10 cellular contexts compared by ENCODE assay signal in the genomic region with DNA sequence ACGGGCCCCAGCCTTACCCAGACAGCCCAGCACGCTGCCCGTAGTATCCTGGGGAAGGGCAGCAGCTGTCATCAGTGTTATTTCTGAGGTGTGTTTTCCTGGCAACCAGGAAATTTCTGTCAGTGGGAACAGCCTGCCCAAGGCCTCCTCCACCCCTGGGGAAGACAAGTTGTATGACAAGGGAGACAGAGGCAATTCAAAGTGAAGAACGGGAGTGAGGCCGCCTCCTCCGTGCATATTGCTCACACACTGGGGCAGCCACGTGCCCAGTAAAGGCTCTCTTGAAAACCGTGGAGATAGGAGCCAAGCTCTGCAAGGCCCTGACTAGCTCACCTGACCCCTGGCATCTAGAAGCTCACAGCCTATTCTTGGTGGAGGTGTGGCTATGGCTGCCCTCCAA. TPM values are rescaled to one million over a fixed set of nuclear protein-coding genes. Genes with fewer than 3 reads are reported as not detected.
DNase-seq lines count a peak whose midpoint lies in the region; ATAC-seq, FAIRE-seq and TF ChIP-seq lines count a peak whose summit lies in the region.
"Had no signal": no experiment of that assay in that cellular context is flagged by ENCODE, and none has a peak within 500 bp of the region (broad histone marks: within the 10 kb centered on the region; RNA-seq: fewer than 3 reads in every experiment).

No MANE protein-coding gene starts in this region.

- peak overlapping the region; percentile 80 to 94 (median 90) for H3K27ac Mint-ChIP-seq in naive thymus-derived CD8-positive, alpha-beta T cell

- CTCF ChIA-PET in A549 (lab: Yijun Ruan, JAX), result interaction anchor here (0.9 to 3.4 kb wide), 12 partner anchors 8 to 180 kb away, joined by 3 to 22 read pairs (median 5); no protein-coding TSS in a partner anchor

- peaks cover 77% of the 10 kb centered on the region for H3K4me1 ChIP-seq in A549
- peaks cover 55% of the 10 kb centered on the region for H3K4me1 ChIP-seq in SJCRH30
- H3K4me1 ChIP-seq in esophagus squamous epithelium, result peaks cover 50 to 71% (median 53%) of the 10 kb centered on the region in 3 donors

- H3K4me3 ChIP-seq in A549 (no peak overlapping the region), SJCRH30 (no peak overlapping the region; the same call in 1 of the 2 replicates), esophagus squamous epithelium (peak overlapping the region in 1 of 4 donors; percentile 27)
- H3K4me3 ChIP-seq: ovary had no signal

- H3K27me3 Mint-ChIP-seq in naive thymus-derived CD8-positive, alpha-beta T cell, result no peaks in the 10 kb centered on the region
- H3K27me3 Mint-ChIP-seq: CD4-positive, alpha-beta memory T cell had no signal

- TF ChIP-seq RAD21 in A549 (conservative IDR thresholded peaks at IDR 0.05 in 1 of 2, IDR thresholded peaks at IDR 0.05 in 1 of 2), result no peak

- TF ChIP-seq CTCF in A549 (IDR thresholded peaks at IDR 0.05) (no peak), esophagus squamous epithelium (IDR thresholded peaks at IDR 0.05) (no peak)

- no peak for FAIRE-seq in A549 (lab: Jason Lieb, UNC)

- TF ChIP-seq EP300 in A549 (IDR thresholded peaks at IDR 0.05), result no peak

- no peak for TF ChIP-seq POLR2A in A549 (IDR thresholded peaks at IDR 0.05; ENCODE audit: low read length)
- TF ChIP-seq POLR2A in esophagus squamous epithelium (IDR thresholded peaks at IDR 0.05), result peak in 1 of 4 donors; percentile 13

- no peaks in the 10 kb centered on the region for H3K9me3 Mint-ChIP-seq in naive thymus-derived CD8-positive, alpha-beta T cell

- peak overlapping the region; percentile 83 for H3K4me2 ChIP-seq in A549

- intact Hi-C loops in esophagus squamous epithelium (cut with DNase I), result no loop called here

- H3K4me1 Mint-ChIP-seq in naive thymus-derived CD8-positive, alpha-beta T cell, result peaks cover 34 to 67% (median 58%) of the 10 kb centered on the region in 4 donors

- H3K27ac ChIP-seq in A549 (peak overlapping the region; percentile 87 to 97), SJCRH30 (peak overlapping the region; percentile 67), esophagus squamous epithelium (peak overlapping the region; percentile 85 to 92 (median 88))

- H3K27me3 ChIP-seq in SJCRH30, result no peaks in the 10 kb centered on the region
- H3K27me3 ChIP-seq in esophagus squamous epithelium, result no peaks in the 10 kb centered on the region
- H3K27me3 ChIP-seq: ovary had no signal

- H3K36me3 ChIP-seq in SJCRH30 (no peaks in the 10 kb centered on the region), esophagus squamous epithelium (no peaks in the 10 kb centered on the region)
- H3K36me3 ChIP-seq: ovary had no signal

- no peaks in the 10 kb centered on the region for H3K9me3 ChIP-seq in A549
- no peaks in the 10 kb centered on the region for H3K9me3 ChIP-seq in SJCRH30 (replicated peaks)
- no peaks in the 10 kb centered on the region for H3K9me3 ChIP-seq in esophagus squamous epithelium
- H3K9me3 ChIP-seq: ovary had no signal

- DNase-seq in A549 (ENCODE audit: low read depth in 1 of 2, low spot score in 1 of 2) (peak in 1 of 2 experiments; percentile 42), SJCRH30 (peak; percentile 84 to 89), esophagus squamous epithelium (lab: John Stamatoyannopoulos, UW) (no peak)
- DNase-seq in naive thymus-derived CD8-positive, alpha-beta T cell, result no peak
- no peak for DNase-seq in effector CD8-positive, alpha-beta T cell (lab: John Stamatoyannopoulos, UW)
- DNase-seq: CD4-positive, alpha-beta memory T cell had no signal

- peak; percentile 36 to 42 for ATAC-seq in A549
- ATAC-seq in naive thymus-derived CD8-positive, alpha-beta T cell, result no peak
- ATAC-seq in GM21381 (IDR thresholded peaks at IDR 0.05; ENCODE audit: unreplicated experiment), result no peak
- ATAC-seq in GM18502 (IDR thresholded peaks at IDR 0.05; ENCODE audit: poor library complexity, unreplicated experiment), result no peak
- no peak for ATAC-seq in GM21526 (IDR thresholded peaks at IDR 0.05; ENCODE audit: low FRiP score, unreplicated experiment)

- H3K4me3 Mint-ChIP-seq in naive thymus-derived CD8-positive, alpha-beta T cell, result peak overlapping the region in 9 of 10 donors; percentile 1 to 74 (median 62)

- WGBS in A549 (ENCODE audit: missing lambda C conversion rate), result 23% methylated on average over 8 of the region's 8 CpGs
- 17 to 21% methylated on average over 1 to 5 of the region's 8 CpGs for WGBS in esophagus squamous epithelium, 2 donors

- POLR2A ChIA-PET in A549 (lab: Yijun Ruan, JAX), result no interaction called here
- POLR2A ChIA-PET in naive thymus-derived CD8-positive, alpha-beta T cell (lab: Charles Lee), result interaction anchor here (0.9 to 4.3 kb wide), 5 partner anchors 10 to 97 kb away, joined by 3 to 52 read pairs (median 3); no protein-coding TSS in a partner anchor

- peaks cover 0 to 7% (median 0%) of the 10 kb centered on the region in 3 donors for H3K36me3 Mint-ChIP-seq in naive thymus-derived CD8-positive, alpha-beta T cell
- H3K36me3 Mint-ChIP-seq: CD4-positive, alpha-beta memory T cell had no signal

TF ChIP-seq in A549, 52 proteins besides CTCF, POLR2A, EP300 and RAD21:
- TF ChIP-seq, protein P1, sequence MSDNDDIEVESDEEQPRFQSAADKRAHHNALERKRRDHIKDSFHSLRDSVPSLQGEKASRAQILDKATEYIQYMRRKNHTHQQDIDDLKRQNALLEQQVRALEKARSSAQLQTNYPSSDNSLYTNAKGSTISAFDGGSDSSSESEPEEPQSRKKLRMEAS (IDR thresholded peaks at IDR 0.05), result peak; percentile 87
- TF ChIP-seq CBX2 (IDR thresholded peaks at IDR 0.05; ENCODE audit: borderline replicate concordance, low read depth) (no peak), FOSB (CRISPR knock-in tag; IDR thresholded peaks at IDR 0.05) (no peak), TFCP2L1 (CRISPR knock-in tag; IDR thresholded peaks at IDR 0.05) (no peak)
- TF ChIP-seq, protein P2, sequence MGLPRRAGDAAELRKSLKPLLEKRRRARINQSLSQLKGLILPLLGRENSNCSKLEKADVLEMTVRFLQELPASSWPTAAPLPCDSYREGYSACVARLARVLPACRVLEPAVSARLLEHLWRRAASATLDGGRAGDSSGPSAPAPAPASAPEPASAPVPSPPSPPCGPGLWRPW (IDR thresholded peaks at IDR 0.05), result no peak
- TF ChIP-seq, protein P3, sequence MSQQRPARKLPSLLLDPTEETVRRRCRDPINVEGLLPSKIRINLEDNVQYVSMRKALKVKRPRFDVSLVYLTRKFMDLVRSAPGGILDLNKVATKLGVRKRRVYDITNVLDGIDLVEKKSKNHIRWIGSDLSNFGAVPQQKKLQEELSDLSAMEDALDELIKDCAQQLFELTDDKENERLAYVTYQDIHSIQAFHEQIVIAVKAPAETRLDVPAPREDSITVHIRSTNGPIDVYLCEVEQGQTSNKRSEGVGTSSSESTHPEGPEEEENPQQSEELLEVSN (IDR thresholded peaks at IDR 0.05; ENCODE audit: borderline replicate concordance, low read depth), result peak; percentile 44; the same call in 1 of the 2 replicates
TF ChIP-seq in A549: peak in this region for 2.

RNA-seq across cellular contexts. Expression of a gene that starts 57.6 kb away (rescaled TPM):
- 3.5 and 7.1 TPM in 2 replicates for polyA plus RNA-seq in A549 (2011; rRNA removed)
- 7.1 and 11.2 TPM in 2 replicates for polyA plus RNA-seq in A549 (2012; cell fraction: cytosol; rRNA removed)
- polyA plus RNA-seq in A549 (2012; cell fraction: nucleus; rRNA removed), result 27.6 and 28.1 TPM in 2 replicates
- 18.9 to 23.8 TPM (median 23.3 TPM) in 3 replicates for polyA plus RNA-seq in A549 (2017; fragmentation: RNase III; extraction: RNeasy Plus Mini Kit Qiagen cat#74134 plus additional on column Dnase treatment)
- polyA minus RNA-seq in A549 (2011; rRNA and poly(A)+ RNA removed), result 5.7 and 9.7 TPM in 2 replicates
- total RNA-seq in SJCRH30 (2014; rRNA removed; shearing (Covaris generic)), result 63.6 and 72.2 TPM in 2 replicates
- 10 to 100 TPM; 17.0 to 36.3 (median 22.3) TPM for total RNA-seq in esophagus squamous epithelium
- total RNA-seq in naive thymus-derived CD8-positive, alpha-beta T cell, result 10 to 100 TPM; 33.8 to 35.2 TPM
- 1 to 10 TPM; 1.5 to 4.0 (median 2.3) TPM for polyA plus RNA-seq in naive thymus-derived CD8-positive, alpha-beta T cell

Comparison
In these comparisons a context has a peak if more than half of its experiments do, and no peak if none do; other contexts are left out.
1. ATAC-seq: peak in A549 (2 of 2); none in naive thymus-derived CD8-positive, alpha-beta T cell (0 of 2), GM21381 (single experiment), GM18502 (single experiment) and GM21526 (single experiment).
2. DNase-seq: peak in SJCRH30 (2 of 2); none in esophagus squamous epithelium (single experiment), naive thymus-derived CD8-positive, alpha-beta T cell (0 of 10) and effector CD8-positive, alpha-beta T cell (single experiment).
3. Peak in every context shown above with its lines, with median percentiles within 50 percentile points of each other: H3K27ac ChIP-seq.